30 cellular contexts compared by ENCODE assay signal in the genomic region with DNA sequence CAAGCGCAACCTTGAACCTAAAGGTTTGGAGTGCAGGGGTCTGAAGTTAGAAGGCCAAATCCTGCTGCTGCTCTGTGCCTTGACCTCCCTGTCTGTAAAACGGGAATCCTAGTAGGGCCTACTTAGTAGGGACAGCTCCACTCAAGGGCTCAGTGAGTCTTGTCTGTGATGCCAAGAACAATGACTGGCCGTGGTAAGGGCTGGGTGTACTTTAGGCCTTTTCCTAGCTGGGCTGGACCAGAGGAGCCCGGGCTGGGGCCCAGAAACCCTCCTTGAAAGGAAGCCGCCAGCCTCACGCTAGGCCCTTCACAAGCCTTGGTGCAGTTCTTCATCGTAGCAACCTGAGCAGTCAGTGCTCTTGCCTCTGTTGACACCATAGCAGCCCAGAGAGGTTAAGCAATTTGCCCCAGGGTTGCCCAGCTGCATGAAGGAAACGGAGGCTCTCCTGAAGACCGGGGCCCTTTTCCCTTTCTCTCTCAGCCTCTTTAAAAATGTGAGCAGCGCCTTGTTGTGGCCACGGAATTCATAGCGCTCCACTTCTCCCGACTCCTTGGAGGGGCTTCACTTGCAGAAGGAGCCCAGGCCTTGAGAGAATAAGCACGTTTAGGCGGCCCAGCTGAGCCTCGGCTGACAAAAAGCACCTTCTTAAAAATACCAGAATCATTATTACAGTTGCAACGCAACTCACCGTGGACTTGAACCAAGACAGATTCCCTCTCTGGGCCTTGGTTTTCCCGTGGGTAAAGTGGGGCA. TPM values are rescaled to one million over a fixed set of nuclear protein-coding genes. Genes with fewer than 3 reads are reported as not detected.
"Had no signal": no experiment of that assay in that cellular context is flagged by ENCODE, and none has a peak within 500 bp of the region (broad histone marks: within the 10 kb centered on the region; RNA-seq: fewer than 3 reads in every experiment).

No MANE protein-coding gene starts in this region.

- H3K27ac ChIP-seq: Peyer's patch, RWPE1 had no signal

- H3K4me3 ChIP-seq: MG63, Peyer's patch had no signal

- FAIRE-seq: astrocyte had no signal

- H3K36me3 ChIP-seq: MG63, Peyer's patch had no signal

- ATAC-seq: activated naive CD4-positive, alpha-beta T cell treated with anti-CD3 and anti-CD28 coated beads, Interleukin-2, amount 50 U/mL, for 72 hours; activated naive CD8-positive, alpha-beta T cell treated with anti-CD3 and anti-CD28 coated beads, Interleukin-2, amount 50 U/mL, for 24 hours; activated T-cell treated with anti-CD3 and anti-CD28 coated beads, Interleukin-2, amount 50 U/mL, for 4 hours; WTC11 had no signal

- H3K27ac Mint-ChIP-seq: activated CD4-positive, alpha-beta T cell treated with anti-CD3 and anti-CD28 coated beads, Interleukin-2, amount 10 ng/mL, durations not matched to agents 24 days and 14 days; activated naive CD4-positive, alpha-beta T cell treated with anti-CD3 and anti-CD28 coated beads, Interleukin-2, amount 50 U/mL, for 72 hours; activated naive CD8-positive, alpha-beta T cell treated with anti-CD3 and anti-CD28 coated beads, Interleukin-2, amount 50 U/mL, for 24 hours; T-helper 1 cell treated with Interleukin-12 subunit alpha and Interleukin-12 subunit beta and Interleukin-4 antibody, amounts not matched to agents 30 μg/mL and 1 μg/mL, for 36 hours; WTC11 had no signal

- DNase-seq: activated CD4-positive, alpha-beta T cell treated with anti-CD3 and anti-CD28 coated beads for 1 hour; activated CD4-positive, alpha-beta T cell treated with anti-CD3 and anti-CD28 coated beads, Interleukin-2, amount 10 ng/mL, durations not matched to agents 24 days and 14 days; activated CD4-positive, alpha-beta T cell treated with anti-CD3 and anti-CD28 coated beads, Interleukin-2, amount 50 U/mL, for 48 hours; activated CD8-positive, alpha-beta memory T cell treated with anti-CD3 and anti-CD28 coated beads for 24 hours; activated effector memory CD4-positive, alpha-beta T cell treated with anti-CD3 and anti-CD28 coated beads, Interleukin-2, amount 50 U/mL, for 16 hours; activated naive CD4-positive, alpha-beta T cell treated with Interleukin-2 at 50 U/mL for 16 hours; activated naive CD8-positive, alpha-beta T cell treated with anti-CD3 and anti-CD28 coated beads, Interleukin-2, amount 50 U/mL, for 24 hours; activated T-cell treated with anti-CD3 and anti-CD28 coated beads, Interleukin-2, amount 50 U/mL, for 4 hours; amniotic stem cell; MG63; MV-4-11; NCI-H1092 treated with DMSO at 0.1 percent for 48 hours; NCI-H1417 treated with DMSO at 0.1 percent for 48 hours; NCI-H1694; NCI-H2029; NCI-H2107; NCI-H2171 treated with DMSO at 0.1 percent for 48 hours; NCI-H226; NCI-H526 treated with DMSO at 0.1 percent for 48 hours; NCI-H82; OCI-M1; Peyer's patch; SHP77 treated with DMSO at 0.1 percent for 48 hours had no signal

- H3K36me3 Mint-ChIP-seq: activated naive CD4-positive, alpha-beta T cell treated with anti-CD3 and anti-CD28 coated beads, Interleukin-2, amount 50 U/mL, for 72 hours; brain; WTC11 had no signal

- H3K9me3 ChIP-seq: MG63, Peyer's patch had no signal

- H3K9me3 Mint-ChIP-seq: activated CD4-positive, alpha-beta T cell treated with anti-CD3 and anti-CD28 coated beads, Interleukin-2, amount 10 ng/mL, durations not matched to agents 24 days and 14 days; activated naive CD4-positive, alpha-beta T cell treated with anti-CD3 and anti-CD28 coated beads, Interleukin-2, amount 50 U/mL, for 72 hours; activated naive CD8-positive, alpha-beta T cell treated with anti-CD3 and anti-CD28 coated beads, Interleukin-2, amount 50 U/mL, for 24 hours; activated T-cell treated with anti-CD3 and anti-CD28 coated beads, Interleukin-2, amount 50 U/mL, for 4 hours; T-helper 1 cell treated with Interleukin-12 subunit alpha and Interleukin-12 subunit beta and Interleukin-4 antibody, amounts not matched to agents 30 μg/mL and 1 μg/mL, for 36 hours had no signal

- H3K4me3 Mint-ChIP-seq: activated CD4-positive, alpha-beta T cell treated with anti-CD3 and anti-CD28 coated beads, Interleukin-2, amount 10 ng/mL, durations not matched to agents 24 days and 14 days; activated naive CD8-positive, alpha-beta T cell treated with anti-CD3 and anti-CD28 coated beads, Interleukin-2, amount 50 U/mL, for 24 hours; activated T-cell treated with anti-CD3 and anti-CD28 coated beads, Interleukin-2, amount 50 U/mL, for 4 hours; T-helper 1 cell treated with Interleukin-12 subunit alpha and Interleukin-12 subunit beta and Interleukin-4 antibody, amounts not matched to agents 30 μg/mL and 1 μg/mL, for 36 hours; WTC11 had no signal

- H3K27me3 ChIP-seq: MG63 had no signal

RNA-seq across cellular contexts. Expression of gene NECAB2, which starts 4.4 kb away (rescaled TPM):
- total RNA-seq: activated CD4-positive, alpha-beta T cell treated with anti-CD3 and anti-CD28 coated beads, Interleukin-2, amount 10 ng/mL, durations not matched to agents 24 days and 14 days; activated naive CD4-positive, alpha-beta T cell treated with anti-CD3 and anti-CD28 coated beads, Interleukin-2, amount 50 U/mL, for 72 hours; activated T-cell treated with anti-CD3 and anti-CD28 coated beads, Interleukin-2, amount 50 U/mL, for 4 hours; SK-MEL-5 had no signal
